Comparison of ENCODE assay signal across 16 cellular contexts in genomic region chr22:17024380-17024779, GRCh38. TPM values are rescaled to one million over a fixed set of nuclear protein-coding genes. Genes with fewer than 3 reads are reported as not detected.
"Had no signal": no experiment of that assay in that cellular context is flagged by ENCODE, and none has a peak within 500 bp of the region (broad histone marks: within the 10 kb centered on the region; RNA-seq: fewer than 3 reads in every experiment).

No MANE protein-coding gene starts in this region.

RNA-seq across cellular contexts. Expression of gene GAB4, which starts 16.4 kb away (rescaled TPM):
- total RNA-seq: colonic mucosa, dermis microvascular lymphatic vessel endothelial cell, esophagus mucosa, esophagus squamous epithelium, gastrocnemius medialis, glomerular endothelial cell, heart right ventricle, kidney epithelial cell, left cardiac atrium, left lung, left ventricle myocardium superior, lower lobe of right lung, lung microvascular endothelial cell, mucosa of gallbladder had no signal
- polyA plus RNA-seq: heart right ventricle; keratinocyte; naive thymus-derived CD4-positive, alpha-beta T cell had no signal
